ENCODE assay signal across 27 cellular contexts in genomic region chr6:154638369-154638768, GRCh38.
DNase-seq lines count a peak whose midpoint lies in the region; ATAC-seq and TF ChIP-seq lines count a peak whose summit lies in the region.
"Had no signal": no experiment of that assay in that cellular context is flagged by ENCODE, and none has a peak within 500 bp of the region (broad histone marks: within the 10 kb centered on the region; RNA-seq: fewer than 3 reads in every experiment).

No MANE protein-coding gene starts in this region.

- H3K27ac ChIP-seq in SJCRH30: no peak overlapping the region
- H3K27ac ChIP-seq: coronary artery, heart right ventricle, left lung, uterus, VCaP had no signal

- no peaks in the 10 kb centered on the region for H3K9me3 ChIP-seq in SJCRH30 (replicated peaks)
- H3K9me3 ChIP-seq: uterus had no signal

- ATAC-seq in HG03139 (IDR thresholded peaks at IDR 0.05; ENCODE audit: unreplicated experiment) (no peak), HG02885 (IDR thresholded peaks at IDR 0.05; ENCODE audit: poor library complexity, unreplicated experiment) (no peak)
- ATAC-seq: left lung; natural killer cell treated with Interleukin-12 subunit alpha and Interleukin-12 subunit beta and Interleukin-15 and Interleukin-18, amount 100 ng/mL, for 72 hours; Panc1; stimulated activated memory B cell treated with anti-CD40 and anti-IgM and Interleukin-4, amounts not matched to agents 10 μg/mL and 1 μg/mL and 100 μg/mL, for 72 hours had no signal

- H3K27me3 ChIP-seq in SJCRH30: no peaks in the 10 kb centered on the region
- H3K27me3 ChIP-seq: heart right ventricle, left lung, uterus had no signal

- H3K4me1 ChIP-seq in SJCRH30: no peaks in the 10 kb centered on the region
- H3K4me1 ChIP-seq: left lung, uterus had no signal

- no peaks in the 10 kb centered on the region for H3K36me3 ChIP-seq in SJCRH30
- H3K36me3 ChIP-seq: heart right ventricle, left lung, uterus had no signal

- no peak overlapping the region for H3K4me3 ChIP-seq in astrocyte of the spinal cord (ENCODE audit: low read depth, low read length)
- H3K4me3 ChIP-seq in SJCRH30: no peak overlapping the region
- H3K4me3 ChIP-seq: coronary artery, heart right ventricle, left lung, uterus had no signal

- peak; percentile 77 for DNase-seq in Daoy (ENCODE audit: low read depth)
- DNase-seq in LHCN-M2 (ENCODE audit: low read depth): peak; percentile 9
- peak; percentile 51 for DNase-seq in astrocyte of the spinal cord (ENCODE audit: low read depth, low spot score)
- peak; percentile 46 for DNase-seq in kidney glomerular epithelial cell (lab: John Stamatoyannopoulos, UW)
- no peak for DNase-seq in SJCRH30
- DNase-seq in Kasumi-1 (lab: John Stamatoyannopoulos, UW): no peak
- DNase-seq: activated CD4-positive, alpha-beta T cell treated with anti-CD3 and anti-CD28 coated beads, Interleukin-2, amount 50 U/mL, for 1 hour; activated naive CD8-positive, alpha-beta T cell treated with anti-CD3 and anti-CD28 coated beads, Interleukin-2, amount 10 ng/mL, durations not matched to agents 7 days and 5 days; endodermal cell; HCEC 1CT; heart right ventricle; left lung; NCI-H1092 treated with DMSO at 0.1 percent for 48 hours; NCI-H2081; NCI-H446 treated with DMSO at 0.1 percent for 48 hours; NK-92 treated with Interleukin-12 subunit alpha and Interleukin-12 subunit beta, amount 100 ng/mL, for 24 hours; posterior cingulate gyrus; small intestine; stimulated activated CD4-positive, alpha-beta T cell treated with anti-CD3 and anti-CD28 coated beads, Interleukin-2, amount 100 ng/mL, for 24 hours; uterus had no signal

- in situ Hi-C loops in astrocyte of the spinal cord (cut with HindIII; ENCODE audit: low sequenced_read_pairs): no loop called here

- TF ChIP-seq CTCF in astrocyte of the spinal cord (IDR thresholded peaks at IDR 0.05; ENCODE audit: low read depth, low read length): no peak

Comparison
In these comparisons a context has a peak if more than half of its experiments do, and no peak if none do; other contexts are left out.
1. DNase-seq: peak in Daoy (single experiment), LHCN-M2 (single experiment), astrocyte of the spinal cord (single experiment) and kidney glomerular epithelial cell (single experiment); none in SJCRH30 (0 of 2) and Kasumi-1 (0 of 2).